In genomic region chr4:39029752-39030694, GRCh38 we compare ENCODE assay signal across 10 cellular contexts. TPM values are rescaled to one million over a fixed set of nuclear protein-coding genes. Genes with fewer than 3 reads are reported as not detected.
DNase-seq lines count a peak whose midpoint lies in the region; ATAC-seq and TF ChIP-seq lines count a peak whose summit lies in the region.
"Had no signal": no experiment of that assay in that cellular context is flagged by ENCODE, and none has a peak within 500 bp of the region (broad histone marks: within the 10 kb centered on the region; RNA-seq: fewer than 3 reads in every experiment).

No MANE protein-coding gene starts in this region.

- no peaks in the 10 kb centered on the region for H3K9me3 ChIP-seq in OCI-LY7 (ENCODE audit: low read length)
- no peaks in the 10 kb centered on the region for H3K9me3 ChIP-seq in vagina

- H3K4me1 ChIP-seq in OCI-LY7 (ENCODE audit: insufficient read depth, low read length, poor library complexity, severe bottlenecking) (peaks cover 66% of the 10 kb centered on the region), vagina (no peaks in the 10 kb centered on the region)

- H3K4me3 ChIP-seq in OCI-LY7 (ENCODE audit: low read depth, low read length, poor library complexity, severe bottlenecking) (peak overlapping the region; percentile 79), vagina (no peak overlapping the region)

- no peaks in the 10 kb centered on the region for H3K9me3 Mint-ChIP-seq in effector memory CD8-positive, alpha-beta T cell
- no peaks in the 10 kb centered on the region for H3K9me3 Mint-ChIP-seq in mesothelial cell of epicardium

- peak; percentile 39 for ATAC-seq in GM19351 (IDR thresholded peaks at IDR 0.05; ENCODE audit: unreplicated experiment)
- ATAC-seq in effector memory CD8-positive, alpha-beta T cell (replicated peaks) = peak; percentile 30

- DNase-seq in Caki2 (ENCODE audit: low read depth) = peak; percentile 53
- DNase-seq in OCI-LY7 (ENCODE audit: low spot score) = peak; percentile 71
- peak in 1 of 3 experiments; percentile 9 for DNase-seq in effector memory CD8-positive, alpha-beta T cell
- no peak for DNase-seq in vagina (ENCODE audit: extremely low spot score in 2 of 2)
- no peak for DNase-seq in T1000 (lab: John Stamatoyannopoulos, UW)
- no peak for DNase-seq in mesothelial cell of epicardium (ENCODE audit: low spot score in 2 of 2, unreplicated experiment in 2 of 2)
- DNase-seq in A172 (ENCODE audit: low spot score) = no peak
- DNase-seq: activated effector memory CD4-positive, alpha-beta T cell treated with Interleukin-2 at 50 U/mL for 16 hours; NCI-H524 treated with DMSO at 0.1 percent for 48 hours had no signal

- intact Hi-C loops in OCI-LY7 (cut with micrococcal nuclease; ENCODE audit: unreplicated experiment) (loop anchor here (2.0 to 5.0 kb wide), 7 partner anchors 105 to 1962 kb away; partner anchors contain the start of genes RFC1, RHOH and TLR6), vagina (cut with DNase I) (no loop called here)

- peaks cover 17 to 38% of the 10 kb centered on the region in 2 donors for H3K4me1 Mint-ChIP-seq in effector memory CD8-positive, alpha-beta T cell (ENCODE audit: low read depth in 2 of 2)
- H3K4me1 Mint-ChIP-seq in mesothelial cell of epicardium = no peaks in the 10 kb centered on the region

- peaks cover 18% of the 10 kb centered on the region for H3K36me3 Mint-ChIP-seq in effector memory CD8-positive, alpha-beta T cell (ENCODE audit: insufficient read depth)
- H3K36me3 Mint-ChIP-seq in mesothelial cell of epicardium = no peaks in the 10 kb centered on the region

- CTCF ChIA-PET in OCI-LY7 (lab: Charles Lee; ENCODE audit: unreplicated experiment) = interaction anchor here (1.0 to 1.3 kb wide), 2 partner anchors 11 to 14 kb away, joined by 3 to 4 read pairs; no protein-coding TSS in a partner anchor

- H3K79me2 ChIP-seq in OCI-LY7 (ENCODE audit: insufficient read depth, low read depth, low read length) = peaks cover 66% of the 10 kb centered on the region

- TF ChIP-seq POLR2A in vagina (IDR thresholded peaks at IDR 0.05) = no peak

- BruUV-seq in OCI-LY7 (replicated peaks; lab: Mats Ljungman, UMichigan) = no TSS peak

- POLR2A ChIA-PET in OCI-LY7 (lab: Charles Lee) = interaction anchor here (0.5 to 8.1 kb wide), 18 partner anchors 8 to 1590 kb away, joined by 3 to 169 read pairs (median 6); no protein-coding TSS in a partner anchor

- peak overlapping the region; percentile 90 for H3K4me2 ChIP-seq in OCI-LY7 (ENCODE audit: low read length)

- H3K27ac ChIP-seq in OCI-LY7 (ENCODE audit: low read depth, low read length, poor library complexity, severe bottlenecking) = peak overlapping the region; percentile 91
- no peak overlapping the region for H3K27ac ChIP-seq in vagina

- H3K36me3 ChIP-seq in OCI-LY7 (ENCODE audit: insufficient read depth, low read length) (peaks cover 3% of the 10 kb centered on the region), vagina (no peaks in the 10 kb centered on the region)

- H3K9me2 ChIP-seq in OCI-LY7 (ENCODE audit: insufficient read depth, low read length) = no peaks in the 10 kb centered on the region

- H3K4me3 Mint-ChIP-seq in effector memory CD8-positive, alpha-beta T cell = peak overlapping the region; percentile 82 to 87
- H3K4me3 Mint-ChIP-seq in mesothelial cell of epicardium = no peak overlapping the region

- in situ Hi-C loops in Caki2 (cut with HindIII; ENCODE audit: low pct_unique_long_range_greater_than_20kb, low sequenced_read_pairs) = no loop called here

- TF ChIP-seq CTCF in OCI-LY7 (conservative IDR thresholded peaks at IDR 0.05; ENCODE audit: low read length) (peak; percentile 68), vagina (IDR thresholded peaks at IDR 0.05) (no peak), mesothelial cell of epicardium (IDR thresholded peaks at IDR 0.05; ENCODE audit: unreplicated experiment) (no peak)

- peak overlapping the region; percentile 54; the same call in 1 of the 2 replicates for H2AFZ ChIP-seq in OCI-LY7 (ENCODE audit: low read length)

- no peaks in the 10 kb centered on the region for H3K27me3 Mint-ChIP-seq in effector memory CD8-positive, alpha-beta T cell
- no peaks in the 10 kb centered on the region for H3K27me3 Mint-ChIP-seq in mesothelial cell of epicardium (ENCODE audit: low read depth)

- H3K27me3 ChIP-seq in vagina = no peaks in the 10 kb centered on the region

- H4K20me1 ChIP-seq in OCI-LY7 (ENCODE audit: insufficient read depth, low read length) = no peaks in the 10 kb centered on the region

- H3K27ac Mint-ChIP-seq in effector memory CD8-positive, alpha-beta T cell = peak overlapping the region; percentile 87 to 88
- no peak overlapping the region for H3K27ac Mint-ChIP-seq in mesothelial cell of epicardium

RNA-seq across cellular contexts. Expression of gene TMEM156, which starts 2.2 kb away (rescaled TPM):
- 40.0 and 64.9 TPM in 2 replicates for total RNA-seq in Caki2 (2014; rRNA removed; shearing (Covaris generic); ENCODE audit: low replicate concordance)
- total RNA-seq in OCI-LY7 (2014; rRNA removed; shearing (Covaris generic)) = 25.0 and 29.0 TPM in 2 replicates
- total RNA-seq in OCI-LY7 (2022) = 29.4 and 35.7 TPM in 2 replicates
- not detected for total RNA-seq in vagina
- total RNA-seq in mesothelial cell of epicardium = not detected in 3 replicates
- total RNA-seq in A172 (2014; rRNA removed; shearing (Covaris generic)) = 0.19 and 0.81 TPM in 2 replicates

RNA-seq across cellular contexts. Expression of gene KLHL5, which starts 32.0 kb away (rescaled TPM):
- 73.7 and 86.1 TPM in 2 replicates for total RNA-seq in Caki2 (2014; rRNA removed; shearing (Covaris generic); ENCODE audit: low replicate concordance)
- total RNA-seq in OCI-LY7 (2014; rRNA removed; shearing (Covaris generic)) = 34.4 and 47.5 TPM in 2 replicates
- total RNA-seq in OCI-LY7 (2022) (59.8 and 69.8 TPM in 2 replicates), vagina (27.0 TPM), mesothelial cell of epicardium (27.9 to 34.7 TPM (median 30.5 TPM) in 3 replicates)
- total RNA-seq in A172 (2014; rRNA removed; shearing (Covaris generic)) = 68.5 and 78.3 TPM in 2 replicates

Comparison
In these comparisons a context has a peak if more than half of its experiments do, and no peak if none do; other contexts are left out.
1. DNase-seq: peak in Caki2 (single experiment) and OCI-LY7 (single experiment); none in vagina (0 of 2), T1000 (single experiment), mesothelial cell of epicardium (0 of 2) and A172 (single experiment).
2. RNA of gene TMEM156, which starts 2.2 kb away (total RNA-seq): 40.0 to 64.9 TPM in Caki2 and 25.0 to 35.7 TPM in OCI-LY7; 0.19 to 0.81 TPM in A172, not detected in vagina (single experiment) and not detected in mesothelial cell of epicardium; every median in the first group is over 10 times any median in the second.